Comparison of ENCODE assay signal across 13 cellular contexts in genomic region chr3:15903164-15903563, GRCh38.
DNase-seq lines count a peak whose midpoint lies in the region; ATAC-seq and TF ChIP-seq lines count a peak whose summit lies in the region.
"Had no signal": no experiment of that assay in that cellular context is flagged by ENCODE, and none has a peak within 500 bp of the region (broad histone marks: within the 10 kb centered on the region; RNA-seq: fewer than 3 reads in every experiment).

No MANE protein-coding gene starts in this region.

- no peak overlapping the region for H3K4me2 ChIP-seq in mesenchymal stem cell (ENCODE audit: low read length, poor library complexity, severe bottlenecking)

- no peak overlapping the region for H2BK12ac ChIP-seq in mesenchymal stem cell (ENCODE audit: low read length in 2 of 2)

- H4K8ac ChIP-seq in mesenchymal stem cell (ENCODE audit: low read length) = no peak overlapping the region

- H3K9me3 ChIP-seq in mesenchymal stem cell (ENCODE audit: control insufficient read depth, low read length) (no peaks in the 10 kb centered on the region), tibial nerve (no peaks in the 10 kb centered on the region)

- H3K9ac ChIP-seq in mesenchymal stem cell (ENCODE audit: low read length) = peak overlapping the region; percentile 38

- no peak overlapping the region for H2BK120ac ChIP-seq in mesenchymal stem cell (ENCODE audit: low read depth, low read length)

- no peak overlapping the region for H2AK5ac ChIP-seq in mesenchymal stem cell (ENCODE audit: low read length, severe bottlenecking)

- no peaks in the 10 kb centered on the region for H3K79me1 ChIP-seq in mesenchymal stem cell (replicated peaks; ENCODE audit: low read length, poor library complexity, severe bottlenecking)

- H3K4me3 ChIP-seq in mesenchymal stem cell (ENCODE audit: insufficient read depth in 1 of 2, low read depth in 1 of 2, low read length in 2 of 2) (peak overlapping the region in 1 of 2 experiments; percentile 12), tibial nerve (no peak overlapping the region)

- peak in 1 of 2 donors; percentile 68 for TF ChIP-seq EP300 in tibial nerve (IDR thresholded peaks at IDR 0.05)

- peak overlapping the region in 1 of 2 experiments; percentile 68 for H3K14ac ChIP-seq in mesenchymal stem cell (ENCODE audit: low read length in 2 of 2)

- H3K36me3 ChIP-seq in mesenchymal stem cell (ENCODE audit: control insufficient read depth in 1 of 2, insufficient read depth in 2 of 2, low read depth in 1 of 2, low read length in 2 of 2) (no peaks in the 10 kb centered on the region), tibial nerve (no peaks in the 10 kb centered on the region)

- H2AFZ ChIP-seq in mesenchymal stem cell (ENCODE audit: low read depth, low read length) = no peak overlapping the region

- H3K27me3 ChIP-seq in mesenchymal stem cell (ENCODE audit: control insufficient read depth in 1 of 2, insufficient read depth in 1 of 2, low read length in 2 of 2) (no peaks in the 10 kb centered on the region), tibial nerve (no peaks in the 10 kb centered on the region)

- H3K18ac ChIP-seq in mesenchymal stem cell (ENCODE audit: low read depth in 1 of 2, low read length in 2 of 2) = peak overlapping the region in 1 of 2 experiments; percentile 16

- no peak overlapping the region for H3K27ac ChIP-seq in mesenchymal stem cell (ENCODE audit: low read length, poor library complexity, severe bottlenecking)
- H3K27ac ChIP-seq in tibial nerve = peak overlapping the region; percentile 45 to 83 (median 68)
- H3K27ac ChIP-seq: HL-60 had no signal

- 81% methylated on average over 3 of the region's 3 CpGs for WGBS in mesenchymal stem cell
- WGBS in tibial nerve, 2 donors = 46 to 77% methylated on average over 3 of the region's 3 CpGs

- no peak overlapping the region for H3K23ac ChIP-seq in mesenchymal stem cell (ENCODE audit: low read length in 2 of 2)

- H3K4ac ChIP-seq in mesenchymal stem cell (ENCODE audit: low read depth in 1 of 2, low read length in 2 of 2) = no peak overlapping the region

- DNase-seq in LHCN-M2 (ENCODE audit: low read depth) (peak; percentile 25), dedifferentiated amniotic fluid mesenchymal stem cell (ENCODE audit: extremely low spot score) (peak; percentile 14), mesenchymal stem cell (no peak), tibial nerve (ENCODE audit: low spot score in 2 of 2) (peak; percentile 47 to 79), Kasumi-1 (lab: John Stamatoyannopoulos, UW) (no peak)
- DNase-seq: effector CD8-positive, alpha-beta T cell; NCI-H1092 treated with DMSO at 0.1 percent for 48 hours; NCI-H524 treated with DMSO at 0.1 percent for 48 hours; SHP77 treated with DMSO at 0.1 percent for 48 hours had no signal

- H2BK15ac ChIP-seq in mesenchymal stem cell (ENCODE audit: low read depth, poor library complexity, severe bottlenecking) = no peak overlapping the region

- H2BK5ac ChIP-seq in mesenchymal stem cell (ENCODE audit: low read depth, low read length, poor library complexity, severe bottlenecking) = no peak overlapping the region

- peaks cover 1% of the 10 kb centered on the region for H3K4me1 ChIP-seq in mesenchymal stem cell (ENCODE audit: control insufficient read depth, insufficient read depth, low read depth, low read length)
- H3K4me1 ChIP-seq in tibial nerve = peaks cover 0 to 20% (median 4%) of the 10 kb centered on the region in 4 donors

- ATAC-seq in HG02840 (IDR thresholded peaks at IDR 0.05; ENCODE audit: low FRiP score, unreplicated experiment) = no peak
- no peak for ATAC-seq in GM21576 (IDR thresholded peaks at IDR 0.05; ENCODE audit: unreplicated experiment)
- ATAC-seq in GM21390 (IDR thresholded peaks at IDR 0.05; ENCODE audit: unreplicated experiment) = no peak

- no peak for TF ChIP-seq POLR2A in tibial nerve (IDR thresholded peaks at IDR 0.05)

- TF ChIP-seq CTCF in tibial nerve (IDR thresholded peaks at IDR 0.05) = no peak

- H4K91ac ChIP-seq in mesenchymal stem cell (ENCODE audit: low read length) = no peak overlapping the region

Comparison
In these comparisons a context has a peak if more than half of its experiments do, and no peak if none do; other contexts are left out.
1. DNase-seq: peak in LHCN-M2 (single experiment), dedifferentiated amniotic fluid mesenchymal stem cell (single experiment) and tibial nerve (2 of 2); none in mesenchymal stem cell (single experiment) and Kasumi-1 (0 of 2).